In genomic region chr3:50481992-50482391, GRCh38 we compare ENCODE assay signal across 1 cellular context.
TF ChIP-seq lines count a peak whose summit lies in the region.

No MANE protein-coding gene starts in this region.

TF ChIP-seq in H1, 55 proteins besides CTCF, POLR2A, EP300 and RAD21:
- TF ChIP-seq HDAC6 (IDR thresholded peaks at IDR 0.05; ENCODE audit: low read depth, low read length) (no peak), KDM5A (IDR thresholded peaks at IDR 0.05; ENCODE audit: low read length) (no peak), SRF (IDR thresholded peaks at IDR 0.05; ENCODE audit: low read depth, low read length) (no peak), POU5F1 (IDR thresholded peaks at IDR 0.05; ENCODE audit: low read depth, low read length) (no peak), RNF2 (IDR thresholded peaks at IDR 0.05; ENCODE audit: borderline replicate concordance, low read depth, low read length, missing control alignments, poor library complexity, severe bottlenecking) (no peak), KDM1A (IDR thresholded peaks at IDR 0.05; ENCODE audit: borderline replicate concordance, low read length) (no peak), TBP (IDR thresholded peaks at IDR 0.05; ENCODE audit: low read depth, low read length) (no peak), FOSL1 (IDR thresholded peaks at IDR 0.05; ENCODE audit: insufficient read depth, low read depth, low read length) (no peak), ATF2 (IDR thresholded peaks at IDR 0.05; ENCODE audit: low read length) (no peak), PHF8 (conservative IDR thresholded peaks at IDR 0.05; ENCODE audit: low read depth, low read length) (no peak), CHD2 (IDR thresholded peaks at IDR 0.05; ENCODE audit: low read length) (no peak), CREB1 (IDR thresholded peaks at IDR 0.05) (no peak), SAP30 (IDR thresholded peaks at IDR 0.05; ENCODE audit: insufficient read depth, insufficient replicate concordance, low read length) (no peak), POLR2AphosphoS5 (IDR thresholded peaks at IDR 0.05; ENCODE audit: low read depth, low read length) (no peak)
- TF ChIP-seq, protein P1, sequence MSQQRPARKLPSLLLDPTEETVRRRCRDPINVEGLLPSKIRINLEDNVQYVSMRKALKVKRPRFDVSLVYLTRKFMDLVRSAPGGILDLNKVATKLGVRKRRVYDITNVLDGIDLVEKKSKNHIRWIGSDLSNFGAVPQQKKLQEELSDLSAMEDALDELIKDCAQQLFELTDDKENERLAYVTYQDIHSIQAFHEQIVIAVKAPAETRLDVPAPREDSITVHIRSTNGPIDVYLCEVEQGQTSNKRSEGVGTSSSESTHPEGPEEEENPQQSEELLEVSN (IDR thresholded peaks at IDR 0.05), result no peak
